In the genomic region with DNA sequence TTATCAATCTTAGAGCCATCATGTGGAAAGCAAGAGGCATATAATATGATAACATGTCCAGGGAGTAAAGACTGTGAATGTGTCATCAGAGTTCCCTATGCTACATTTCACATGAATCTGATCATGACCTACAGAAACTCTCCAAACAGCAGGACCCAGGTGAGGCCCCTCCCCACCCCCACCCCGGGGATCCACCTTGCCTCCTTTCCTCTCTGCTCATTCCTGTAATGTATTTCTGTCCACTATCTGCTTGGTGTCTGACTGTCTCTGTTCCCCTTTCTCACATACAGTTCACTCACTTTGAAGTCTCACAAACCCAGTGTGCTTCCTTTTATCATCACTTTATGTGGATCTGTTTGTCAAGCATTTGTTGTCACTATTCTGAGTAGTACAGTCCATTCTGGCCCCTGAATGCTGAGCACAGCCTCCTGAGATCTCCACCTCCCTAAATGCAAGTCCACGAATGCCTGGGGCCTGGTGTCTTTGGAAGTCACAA, we compare ENCODE assay signal across 11 cellular contexts.
DNase-seq lines count a peak whose midpoint lies in the region; ATAC-seq and TF ChIP-seq lines count a peak whose summit lies in the region.
"Had no signal": no experiment of that assay in that cellular context is flagged by ENCODE, and none has a peak within 500 bp of the region (broad histone marks: within the 10 kb centered on the region; RNA-seq: fewer than 3 reads in every experiment).

No MANE protein-coding gene starts in this region.

- no peak overlapping the region for H3K27ac Mint-ChIP-seq in activated T-cell treated with anti-CD3 and anti-CD28 coated beads, Interleukin-2, amount 50 U/mL, for 72 hours

- no peak overlapping the region for H3K27ac ChIP-seq in tibial artery
- H3K27ac ChIP-seq: dorsolateral prefrontal cortex had no signal

- no peaks in the 10 kb centered on the region for H3K36me3 ChIP-seq in tibial artery

- no peaks in the 10 kb centered on the region for H3K36me3 Mint-ChIP-seq in activated T-cell treated with anti-CD3 and anti-CD28 coated beads, Interleukin-2, amount 50 U/mL, for 72 hours (ENCODE audit: insufficient read depth in 2 of 2)

- H3K4me3 Mint-ChIP-seq in activated T-cell treated with anti-CD3 and anti-CD28 coated beads, Interleukin-2, amount 50 U/mL, for 72 hours: no peak overlapping the region

- ATAC-seq in HG02610 (IDR thresholded peaks at IDR 0.05; ENCODE audit: unreplicated experiment) (peak; percentile 77), HG03378 (IDR thresholded peaks at IDR 0.05; ENCODE audit: unreplicated experiment) (peak; percentile 78)
- no peak for ATAC-seq in activated T-cell treated with anti-CD3 and anti-CD28 coated beads, Interleukin-2, amount 50 U/mL, for 72 hours (replicated peaks in 1 of 2)
- ATAC-seq: Right ventricle myocardium inferior had no signal

- no peak overlapping the region for H3K4me3 ChIP-seq in tibial artery
- H3K4me3 ChIP-seq: dorsolateral prefrontal cortex had no signal

- no peaks in the 10 kb centered on the region for H3K9me3 Mint-ChIP-seq in activated T-cell treated with anti-CD3 and anti-CD28 coated beads, Interleukin-2, amount 50 U/mL, for 72 hours

- CTCF ChIA-PET in GM10248 (lab: Yijun Ruan, JAX): interaction anchor here (0.7 to 2.2 kb wide), 9 partner anchors 8 to 478 kb away, joined by 3 to 16 read pairs (median 6); no protein-coding TSS in a partner anchor

- TF ChIP-seq CTCF in GM10248 (IDR thresholded peaks at IDR 0.05; ENCODE audit: control extremely low read depth, extremely low read depth, low read depth, missing control alignments) (no peak), tibial artery (IDR thresholded peaks at IDR 0.05) (no peak)

- no peaks in the 10 kb centered on the region for H3K27me3 ChIP-seq in tibial artery

- peaks cover 21% of the 10 kb centered on the region for H3K27me3 Mint-ChIP-seq in activated T-cell treated with anti-CD3 and anti-CD28 coated beads, Interleukin-2, amount 50 U/mL, for 72 hours (ENCODE audit: low read depth)

- H3K4me1 Mint-ChIP-seq in activated T-cell treated with anti-CD3 and anti-CD28 coated beads, Interleukin-2, amount 50 U/mL, for 72 hours (ENCODE audit: low read depth): peaks cover 11% of the 10 kb centered on the region

- intact Hi-C loops in tibial artery (cut with DNase I; ENCODE audit: low total_unique reads): no loop called here

- H3K4me1 ChIP-seq in tibial artery: no peaks in the 10 kb centered on the region
- H3K4me1 ChIP-seq: Caco-2 had no signal

- no peaks in the 10 kb centered on the region for H3K9me3 ChIP-seq in tibial artery
- H3K9me3 ChIP-seq: Caco-2 had no signal

- peak; percentile 46 for DNase-seq in GM10248 (ENCODE audit: extremely low spot score)
- peak; percentile 11 for DNase-seq in GM19238 (ENCODE audit: insufficient read length, low spot score)
- DNase-seq in tibial artery: no peak
- DNase-seq in activated T-cell treated with anti-CD3 and anti-CD28 coated beads, Interleukin-2, amount 50 U/mL, for 72 hours: no peak
- no peak for DNase-seq in KG1 (lab: John Stamatoyannopoulos, UW)
- DNase-seq in NCI-H187 (lab: John Stamatoyannopoulos, UW): no peak
- DNase-seq: Caco-2, dorsolateral prefrontal cortex had no signal

- POLR2A ChIA-PET in GM10248 (lab: Yijun Ruan, JAX): no interaction called here

Comparison
In these comparisons a context has a peak if more than half of its experiments do, and no peak if none do; other contexts are left out.
1. DNase-seq: peak in GM10248 (single experiment) and GM19238 (single experiment); none in tibial artery (0 of 2), activated T-cell treated with anti-CD3 and anti-CD28 coated beads, Interleukin-2, amount 50 U/mL, for 72 hours (0 of 2), KG1 (single experiment) and NCI-H187 (0 of 2).
2. ATAC-seq: peak in HG02610 (single experiment) and HG03378 (single experiment); none in activated T-cell treated with anti-CD3 and anti-CD28 coated beads, Interleukin-2, amount 50 U/mL, for 72 hours (0 of 2).